ENCODE assay signal across 1 cellular context in the genomic region with DNA sequence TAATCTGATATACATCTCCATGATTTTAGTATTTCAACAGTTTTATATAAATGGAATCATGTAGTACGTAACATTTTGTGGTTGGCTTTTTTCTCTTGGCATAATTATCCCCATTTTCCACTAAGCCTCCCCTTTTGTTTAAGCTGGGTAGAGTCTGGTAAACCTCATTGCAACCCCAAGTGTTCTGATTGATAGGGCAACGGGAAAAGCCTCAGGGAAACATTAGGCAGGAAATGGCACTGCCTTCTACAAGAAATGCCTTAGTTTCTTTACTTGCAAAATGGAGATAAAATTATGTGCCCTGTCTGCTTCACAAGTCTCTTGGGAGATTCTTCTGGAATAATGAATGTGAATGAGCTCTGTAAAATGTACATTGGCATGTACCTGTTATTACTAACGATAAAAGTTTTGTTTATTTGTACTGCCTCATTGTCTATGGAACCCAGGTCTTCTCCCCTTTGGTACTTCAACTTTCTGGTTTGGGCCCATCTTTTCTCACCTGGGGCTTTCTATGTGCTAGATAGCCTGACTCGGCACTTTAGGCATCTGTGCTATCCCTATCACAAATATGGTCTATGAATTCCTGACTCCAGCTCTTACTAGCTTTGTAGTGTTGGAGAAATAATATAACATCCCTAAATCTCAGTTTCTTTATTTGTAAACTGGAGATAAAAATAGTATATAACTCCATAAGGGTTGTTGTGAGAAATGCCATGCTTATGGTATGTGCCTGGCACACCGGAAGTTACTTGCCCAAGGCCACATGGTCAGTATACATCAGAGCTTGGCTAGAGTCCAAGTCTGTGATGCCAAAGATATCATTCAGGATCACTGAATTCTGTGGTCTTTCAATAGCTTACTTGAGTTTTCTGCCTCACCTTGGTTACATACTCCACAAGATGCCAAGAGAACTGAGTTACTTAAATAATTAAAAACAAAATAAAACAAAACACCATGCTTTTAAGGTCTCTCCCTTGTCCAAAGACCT.
TF ChIP-seq lines count a peak whose summit lies in the region.

No MANE protein-coding gene starts in this region.

TF ChIP-seq in IMR-90, 13 proteins besides CTCF, POLR2A, EP300 and RAD21:
- TF ChIP-seq MAFK (IDR thresholded peaks at IDR 0.05; ENCODE audit: low read depth, low read length) (peak; percentile 61), NFE2L2 (IDR thresholded peaks at IDR 0.05; ENCODE audit: low read depth, low read length) (no peak)
